Comparison of ENCODE assay signal across 1 cellular context in the genomic region with DNA sequence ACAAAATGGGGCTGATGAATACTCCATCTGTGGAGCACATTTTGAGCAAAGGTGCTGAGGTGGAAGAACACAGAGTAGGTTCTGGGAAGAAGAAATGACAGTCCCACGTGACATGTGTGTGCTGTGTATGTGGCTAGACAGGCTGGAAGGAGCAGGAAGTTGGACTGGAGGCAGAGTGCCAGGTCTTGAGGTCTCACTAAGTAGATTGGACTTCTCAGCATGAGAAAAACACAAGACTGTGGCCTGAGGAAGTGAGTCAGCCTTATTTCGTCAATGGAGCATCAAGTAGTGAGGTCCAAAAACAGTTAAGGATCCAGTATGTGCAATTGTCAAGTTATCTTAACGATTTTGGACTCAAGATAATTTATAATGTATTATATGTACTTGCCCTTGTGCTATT.
TF ChIP-seq lines count a peak whose summit lies in the region.

No MANE protein-coding gene starts in this region.

TF ChIP-seq in IMR-90, 13 proteins besides CTCF, POLR2A, EP300 and RAD21 (continued from another document):
- TF ChIP-seq, protein P1, sequence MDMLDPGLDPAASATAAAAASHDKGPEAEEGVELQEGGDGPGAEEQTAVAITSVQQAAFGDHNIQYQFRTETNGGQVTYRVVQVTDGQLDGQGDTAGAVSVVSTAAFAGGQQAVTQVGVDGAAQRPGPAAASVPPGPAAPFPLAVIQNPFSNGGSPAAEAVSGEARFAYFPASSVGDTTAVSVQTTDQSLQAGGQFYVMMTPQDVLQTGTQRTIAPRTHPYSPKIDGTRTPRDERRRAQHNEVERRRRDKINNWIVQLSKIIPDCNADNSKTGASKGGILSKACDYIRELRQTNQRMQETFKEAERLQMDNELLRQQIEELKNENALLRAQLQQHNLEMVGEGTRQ (IDR thresholded peaks at IDR 0.05; ENCODE audit: low read depth, low read length): peak; percentile 92
- TF ChIP-seq FOS (IDR thresholded peaks at IDR 0.05; ENCODE audit: low read depth, low read length) (peak; percentile 69), CEBPB (IDR thresholded peaks at IDR 0.05; ENCODE audit: low read depth, low read length) (peak; percentile 78)
